ENCODE assay signal across 2 cellular contexts in genomic region chr4:105147226-105148151, GRCh38.
TF ChIP-seq lines count a peak whose summit lies in the region.

No MANE protein-coding gene starts in this region.

TF ChIP-seq in HEK293, 187 proteins besides CTCF, POLR2A, EP300 and RAD21 (continued from another document):
- TF ChIP-seq ZSCAN4 (tag by site-specific recombination; IDR thresholded peaks at IDR 0.05), result peak; percentile 68
- TF ChIP-seq ZNF248 (tag by site-specific recombination; IDR thresholded peaks at IDR 0.05), result no peak
- TF ChIP-seq PRDM4 (tag by site-specific recombination; IDR thresholded peaks at IDR 0.05), result peak; percentile 73; the same call in 1 of the 2 replicates
- TF ChIP-seq ZBTB48 (tag by site-specific recombination; IDR thresholded peaks at IDR 0.05), result no peak
- peak; percentile 64 for TF ChIP-seq ZNF366 (tag by site-specific recombination; conservative IDR thresholded peaks at IDR 0.05)
- no peak for TF ChIP-seq ZSCAN23 (tag by site-specific recombination; IDR thresholded peaks at IDR 0.05)
- peak; percentile 93 for TF ChIP-seq PRDM1 (tag by site-specific recombination; IDR thresholded peaks at IDR 0.05)
- TF ChIP-seq ZNF335 (tag by site-specific recombination; conservative IDR thresholded peaks at IDR 0.05), result peak; percentile 63
- 0 out of 2 replicates have a peak, but pooled peaks have one; percentile 18 for TF ChIP-seq ZNF398 (tag by site-specific recombination; IDR thresholded peaks at IDR 0.05)
- TF ChIP-seq PATZ1 (tag by site-specific recombination; IDR thresholded peaks at IDR 0.05), result peak; percentile 53
- peak; percentile 25; the same call in 1 of the 2 replicates for TF ChIP-seq ZNF394 (tag by site-specific recombination; IDR thresholded peaks at IDR 0.05; ENCODE audit: borderline replicate concordance)
TF ChIP-seq in HEK293: peak in this region for 9.

TF ChIP-seq in K562, 482 proteins besides CTCF, POLR2A, EP300 and RAD21 (continued from another document and continues in another):
- TF ChIP-seq ZNF639 (CRISPR knock-in tag; conservative IDR thresholded peaks at IDR 0.05 in 1 of 2, IDR thresholded peaks at IDR 0.05 in 1 of 2) (no peak), NBN (IDR thresholded peaks at IDR 0.05; ENCODE audit: low read depth) (no peak), ZNF324 (CRISPR knock-in tag; IDR thresholded peaks at IDR 0.05) (no peak), JUNB (CRISPR knock-in tag; conservative IDR thresholded peaks at IDR 0.05) (no peak), E2F5 (CRISPR knock-in tag; IDR thresholded peaks at IDR 0.05) (no peak), IRF2 (CRISPR knock-in tag; IDR thresholded peaks at IDR 0.05) (no peak), NCOA6 (IDR thresholded peaks at IDR 0.05) (no peak), NFIC (IDR thresholded peaks at IDR 0.05) (0 out of 2 replicates have a peak, but pooled peaks have one; percentile 7), ETV1 (tag; conservative IDR thresholded peaks at IDR 0.05; ENCODE audit: low read depth) (no peak), NFYB (IDR thresholded peaks at IDR 0.05; ENCODE audit: extremely low read depth, insufficient read length) (no peak), HDAC1 (IDR thresholded peaks at IDR 0.05) (peak in 1 of 2 experiments; percentile 75; a peak in 2 of 4 replicates), GMEB1 (CRISPR knock-in tag; IDR thresholded peaks at IDR 0.05) (no peak), KLF6 (CRISPR knock-in tag; IDR thresholded peaks at IDR 0.05; ENCODE audit: borderline replicate concordance) (no peak), ZNF740 (CRISPR knock-in tag; IDR thresholded peaks at IDR 0.05) (no peak), ZNF740 (tag; IDR thresholded peaks at IDR 0.05) (peak in 1 of 2 experiments; percentile 31; a peak in 1 of 4 replicates), ZNF79 (CRISPR knock-in tag; IDR thresholded peaks at IDR 0.05; ENCODE audit: low read depth) (no peak), SFPQ (IDR thresholded peaks at IDR 0.05; ENCODE audit: low read depth, low read length) (no peak), NR3C1 (CRISPR knock-in tag; IDR thresholded peaks at IDR 0.05) (no peak), ZNF699 (CRISPR knock-in tag; IDR thresholded peaks at IDR 0.05; ENCODE audit: insufficient replicate concordance) (no peak), ATF3 (IDR thresholded peaks at IDR 0.05) (no peak), ATF3 (CRISPR knock-in tag; conservative IDR thresholded peaks at IDR 0.05) (no peak), MCM2 (IDR thresholded peaks at IDR 0.05; ENCODE audit: low read depth) (no peak), VEZF1 (CRISPR knock-in tag; IDR thresholded peaks at IDR 0.05) (peak; percentile 52), ESRRB (CRISPR knock-in tag; IDR thresholded peaks at IDR 0.05; ENCODE audit: borderline replicate concordance) (no peak), SMAD3 (CRISPR knock-in tag; conservative IDR thresholded peaks at IDR 0.05) (no peak), FOXP4 (CRISPR knock-in tag; IDR thresholded peaks at IDR 0.05; ENCODE audit: borderline replicate concordance) (no peak), MLLT1 (IDR thresholded peaks at IDR 0.05) (0 out of 4 replicates have a peak, but pooled peaks of 1 of the 2 experiments have one; percentile 24), THRA (IDR thresholded peaks at IDR 0.05) (no peak), KDM1A (IDR thresholded peaks at IDR 0.05) (peak; percentile 37 to 57; a peak in 2 of 4 replicates), CCAR2 (IDR thresholded peaks at IDR 0.05; ENCODE audit: low read depth, low read length) (no peak), POLR3A (IDR thresholded peaks at IDR 0.05; ENCODE audit: borderline replicate concordance, extremely low read depth, insufficient read depth, insufficient read length) (no peak), LEF1 (IDR thresholded peaks at IDR 0.05) (no peak), TCFL5 (CRISPR knock-in tag; conservative IDR thresholded peaks at IDR 0.05) (no peak), KLF16 (IDR thresholded peaks at IDR 0.05) (no peak), ELK3 (CRISPR knock-in tag; IDR thresholded peaks at IDR 0.05) (no peak), PATZ1 (CRISPR knock-in tag; IDR thresholded peaks at IDR 0.05; ENCODE audit: borderline replicate concordance) (no peak), DDX20 (tag; IDR thresholded peaks at IDR 0.05; ENCODE audit: low read depth) (no peak), ZNF12 (CRISPR knock-in tag; IDR thresholded peaks at IDR 0.05) (no peak), ZNF408 (CRISPR knock-in tag; IDR thresholded peaks at IDR 0.05; ENCODE audit: low read depth) (no peak), YBX1 (IDR thresholded peaks at IDR 0.05) (no peak), POLR2G (IDR thresholded peaks at IDR 0.05; ENCODE audit: low read depth, low read length) (no peak), RUNX1 (IDR thresholded peaks at IDR 0.05; ENCODE audit: low read depth) (no peak)
